Comparison of ENCODE assay signal across 13 cellular contexts in genomic region chr21:25934130-25934529, GRCh38.
A peak's percentile ranks its signal among the peaks of the same experiment; 100 is the strongest.
DNase-seq lines count a peak whose midpoint lies in the region; ATAC-seq and TF ChIP-seq lines count a peak whose summit lies in the region.
"Had no signal": no experiment of that assay in that cellular context is flagged by ENCODE, and none has a peak within 500 bp of the region (broad histone marks: within the 10 kb centered on the region; RNA-seq: fewer than 3 reads in every experiment).

No MANE protein-coding gene starts in this region.

- no peak for TF ChIP-seq CTCF in heart right ventricle (IDR thresholded peaks at IDR 0.05)
- no peak for TF ChIP-seq CTCF in astrocyte of the cerebellum (IDR thresholded peaks at IDR 0.05; ENCODE audit: low read depth, low read length, missing control alignments)
- TF ChIP-seq CTCF in gastroesophageal sphincter (IDR thresholded peaks at IDR 0.05): no peak
- TF ChIP-seq CTCF in tibial artery (IDR thresholded peaks at IDR 0.05): no peak

- TF ChIP-seq EP300 in gastroesophageal sphincter (IDR thresholded peaks at IDR 0.05): no peak

- H3K27me3 ChIP-seq in heart right ventricle (no peaks in the 10 kb centered on the region), gastroesophageal sphincter (no peaks in the 10 kb centered on the region), tibial artery (no peaks in the 10 kb centered on the region)
- H3K27me3 ChIP-seq: SJCRH30 had no signal

- DNase-seq in heart right ventricle (no peak), left cardiac atrium (no peak), astrocyte of the cerebellum (ENCODE audit: low read depth) (peak; percentile 57), tibial artery (no peak), COR-L47 (lab: John Stamatoyannopoulos, UW) (no peak)
- DNase-seq in activated CD4-positive, CD25-positive, alpha-beta regulatory T cell treated with anti-CD3 and anti-CD28 coated beads, Interleukin-2, amount 50 U/mL, for 72 hours: no peak
- DNase-seq: CD8-positive, alpha-beta memory T cell; GOT3; NCI-H1092 treated with DMSO at 0.1 percent for 48 hours; stimulated activated CD4-positive, alpha-beta T cell treated with anti-CD3 and anti-CD28 coated beads, Interleukin-4, amount 100 ng/mL, for 4 hours had no signal

- intact Hi-C loops in heart right ventricle (cut with DNase I) (loop anchor here in 1 of 10 donors (2.0 kb wide), 1 partner anchor 17 kb away; no protein-coding TSS in a partner anchor), left cardiac atrium (cut with DNase I) (no loop called here), tibial artery (cut with DNase I; ENCODE audit: low total_unique reads) (no loop called here)

- H3K27ac ChIP-seq in heart right ventricle (peak overlapping the region in 7 of 10 donors; percentile 61 to 86 (median 79)), gastroesophageal sphincter (peak overlapping the region in 3 of 4 donors; percentile 12 to 71 (median 62)), tibial artery (peak overlapping the region; percentile 47 to 64)
- H3K27ac ChIP-seq: SJCRH30 had no signal

- ATAC-seq in heart right ventricle (no peak), left cardiac atrium (no peak), gastroesophageal sphincter (no peak), HG03196 (IDR thresholded peaks at IDR 0.05; ENCODE audit: unreplicated experiment) (no peak)

- peaks cover 3 to 90% (median 53%) of the 10 kb centered on the region in 9 donors for H3K4me1 ChIP-seq in heart right ventricle
- H3K4me1 ChIP-seq in gastroesophageal sphincter: peaks cover 0 to 43% (median 19%) of the 10 kb centered on the region in 3 donors
- H3K4me1 ChIP-seq in tibial artery: peaks cover 0 to 59% (median 17%) of the 10 kb centered on the region in 4 donors

- H3K36me3 ChIP-seq in heart right ventricle (no peaks in the 10 kb centered on the region), gastroesophageal sphincter (no peaks in the 10 kb centered on the region), tibial artery (no peaks in the 10 kb centered on the region)

- H3K9me3 ChIP-seq in heart right ventricle (no peaks in the 10 kb centered on the region), gastroesophageal sphincter (no peaks in the 10 kb centered on the region), tibial artery (no peaks in the 10 kb centered on the region)
- H3K9me3 ChIP-seq: SJCRH30 had no signal

- TF ChIP-seq POLR2A in gastroesophageal sphincter (IDR thresholded peaks at IDR 0.05): no peak

- in situ Hi-C loops in astrocyte of the cerebellum (cut with HindIII; ENCODE audit: low sequenced_read_pairs): no loop called here

- H3K4me3 ChIP-seq in heart right ventricle (no peak overlapping the region), astrocyte of the cerebellum (ENCODE audit: low read depth, low read length) (no peak overlapping the region), gastroesophageal sphincter (no peak overlapping the region), tibial artery (no peak overlapping the region)
- H3K4me3 ChIP-seq: SJCRH30 had no signal

- 97 to 98% methylated on average over 6 of the region's 6 CpGs for WGBS in heart right ventricle, 2 donors
- 88 to 100% methylated on average over 3 to 6 of the region's 6 CpGs for WGBS in gastroesophageal sphincter (ENCODE audit: low coverage in 1 of 2), 2 donors
